29 cellular contexts compared by ENCODE assay signal in the genomic region with DNA sequence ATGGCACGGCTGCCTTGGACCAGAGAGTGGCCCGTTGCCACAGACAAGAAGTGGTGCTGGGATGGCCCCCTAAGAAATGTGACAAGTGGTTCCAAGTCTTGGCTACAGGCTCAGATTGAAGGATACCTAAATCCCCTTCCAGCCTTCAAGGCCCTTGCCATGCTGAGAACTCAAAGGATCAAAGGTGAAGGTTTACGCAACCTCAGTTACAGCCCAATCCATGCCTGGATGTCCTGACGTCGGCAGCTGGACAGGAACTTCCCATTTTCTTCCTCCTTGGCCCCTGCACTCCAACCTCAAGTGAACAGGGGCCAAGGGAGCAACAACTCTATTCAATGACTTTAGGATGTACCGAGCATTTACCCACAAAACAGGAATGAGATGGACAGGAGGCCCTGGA.
"Had no signal": no experiment of that assay in that cellular context is flagged by ENCODE, and none has a peak within 500 bp of the region (broad histone marks: within the 10 kb centered on the region; RNA-seq: fewer than 3 reads in every experiment).

No MANE protein-coding gene starts in this region.

- H3K27me3 Mint-ChIP-seq: activated CD4-positive, alpha-beta T cell treated with anti-CD3 and anti-CD28 coated beads, Interleukin-2, amount 10 ng/mL, durations not matched to agents 24 days and 14 days had no signal

- H3K36me3 Mint-ChIP-seq: activated CD4-positive, alpha-beta memory T cell treated with anti-CD3 and anti-CD28 coated beads for 36 hours; activated naive CD8-positive, alpha-beta T cell had no signal

- H3K4me3 Mint-ChIP-seq: activated CD4-positive, alpha-beta memory T cell treated with anti-CD3 and anti-CD28 coated beads for 36 hours; activated CD4-positive, alpha-beta T cell treated with anti-CD3 and anti-CD28 coated beads for 36 hours; activated CD4-positive, alpha-beta T cell treated with anti-CD3 and anti-CD28 coated beads, Interleukin-2, amount 10 ng/mL, durations not matched to agents 24 days and 14 days; activated CD8-positive, alpha-beta T cell treated with anti-CD3 and anti-CD28 coated beads, Interleukin-2, amount 10 ng/mL, durations not matched to agents 7 days and 5 days; activated naive CD8-positive, alpha-beta T cell; activated T-cell treated with anti-CD3 and anti-CD28 coated beads, Interleukin-2, amount 50 U/mL, for 4 hours; activated T-helper 17 cell treated with anti-CD3 and anti-CD28 coated beads, Interleukin-2, amount 50 U/mL, for 72 hours; central memory CD8-positive, alpha-beta T cell; dendritic cell treated with granulocyte-macrophage colony-stimulating factor and Interleukin-4, amounts not matched to agents 40 ng/mL and 50 ng/mL, for 4 days; endodermal cell; T-helper 17 cell; T-helper 2 cell treated with Interferon-gamma antibody and Interleukin-4, amounts not matched to agents 5 μg/mL and 100 μg/mL, for 36 hours had no signal

- H3K27me3 ChIP-seq: brain microvascular endothelial cell had no signal

- H3K36me3 ChIP-seq: brain microvascular endothelial cell had no signal

- H3K9me3 Mint-ChIP-seq: activated CD4-positive, alpha-beta memory T cell treated with anti-CD3 and anti-CD28 coated beads for 36 hours; activated CD4-positive, alpha-beta T cell treated with anti-CD3 and anti-CD28 coated beads, Interleukin-2, amount 10 ng/mL, durations not matched to agents 24 days and 14 days; activated T-cell treated with anti-CD3 and anti-CD28 coated beads, Interleukin-2, amount 50 U/mL, for 4 hours; activated T-helper 17 cell treated with anti-CD3 and anti-CD28 coated beads, Interleukin-2, amount 50 U/mL, for 72 hours; central memory CD8-positive, alpha-beta T cell; dendritic cell treated with granulocyte-macrophage colony-stimulating factor and Interleukin-4, amounts not matched to agents 40 ng/mL and 50 ng/mL, for 4 days; T-helper 2 cell treated with Interferon-gamma antibody and Interleukin-4, amounts not matched to agents 5 μg/mL and 100 μg/mL, for 36 hours had no signal

- H3K27ac Mint-ChIP-seq: activated CD4-positive, alpha-beta memory T cell treated with anti-CD3 and anti-CD28 coated beads for 36 hours; activated CD4-positive, alpha-beta T cell treated with anti-CD3 and anti-CD28 coated beads for 36 hours; activated CD4-positive, alpha-beta T cell treated with anti-CD3 and anti-CD28 coated beads, Interleukin-2, amount 10 ng/mL, durations not matched to agents 24 days and 14 days; activated CD8-positive, alpha-beta T cell treated with anti-CD3 and anti-CD28 coated beads, Interleukin-2, amount 10 ng/mL, durations not matched to agents 7 days and 5 days; activated naive CD8-positive, alpha-beta T cell; activated T-helper 17 cell treated with anti-CD3 and anti-CD28 coated beads, Interleukin-2, amount 50 U/mL, for 72 hours; dendritic cell treated with granulocyte-macrophage colony-stimulating factor and Interleukin-4, amounts not matched to agents 40 ng/mL and 50 ng/mL, for 4 days; endodermal cell; T-helper 17 cell; T-helper 2 cell treated with Interferon-gamma antibody and Interleukin-4, amounts not matched to agents 5 μg/mL and 100 μg/mL, for 36 hours had no signal

- H3K4me1 Mint-ChIP-seq: activated CD4-positive, alpha-beta T cell treated with anti-CD3 and anti-CD28 coated beads for 36 hours; activated CD4-positive, alpha-beta T cell treated with anti-CD3 and anti-CD28 coated beads, Interleukin-2, amount 10 ng/mL, durations not matched to agents 24 days and 14 days; activated T-helper 17 cell treated with anti-CD3 and anti-CD28 coated beads, Interleukin-2, amount 50 U/mL, for 72 hours; central memory CD8-positive, alpha-beta T cell; endodermal cell; T-helper 17 cell had no signal

- H3K27ac ChIP-seq: brain microvascular endothelial cell, coronary artery, dorsolateral prefrontal cortex had no signal

- ATAC-seq: activated CD4-positive, alpha-beta T cell treated with anti-CD3 and anti-CD28 coated beads for 36 hours; activated CD8-positive, alpha-beta T cell treated with anti-CD3 and anti-CD28 coated beads, Interleukin-2, amount 10 ng/mL, durations not matched to agents 7 days and 5 days; activated T-cell treated with anti-CD3 and anti-CD28 coated beads, Interleukin-2, amount 50 U/mL, for 4 hours; activated T-helper 17 cell treated with anti-CD3 and anti-CD28 coated beads, Interleukin-2, amount 50 U/mL, for 72 hours; esophagus mucosa; T-helper 17 cell had no signal

- H3K4me3 ChIP-seq: coronary artery, dorsolateral prefrontal cortex had no signal

- DNase-seq: activated CD4-positive, alpha-beta memory T cell treated with anti-CD3 and anti-CD28 coated beads for 36 hours; activated CD4-positive, alpha-beta T cell treated with anti-CD3 and anti-CD28 coated beads for 36 hours; activated CD4-positive, alpha-beta T cell treated with anti-CD3 and anti-CD28 coated beads, Interleukin-2, amount 10 ng/mL, durations not matched to agents 24 days and 14 days; activated CD4-positive, CD25-positive, alpha-beta regulatory T cell; activated CD4-positive, CD25-positive, alpha-beta regulatory T cell treated with anti-CD3 and anti-CD28 coated beads, Interleukin-2, amount 50 U/mL, for 72 hours; activated CD8-positive, alpha-beta memory T cell treated with anti-CD3 and anti-CD28 coated beads, Interleukin-2, amount 50 U/mL, for 48 hours; activated CD8-positive, alpha-beta T cell treated with anti-CD3 and anti-CD28 coated beads, Interleukin-2, amount 10 ng/mL, durations not matched to agents 7 days and 5 days; activated effector memory CD4-positive, alpha-beta T cell treated with Interleukin-2 at 50 U/mL for 16 hours; activated gamma-delta T cell treated with Interleukin-2 at 50 U/mL for 16 hours; activated naive CD4-positive, alpha-beta T cell treated with anti-CD3 and anti-CD28 coated beads, Interleukin-2, amount 50 U/mL, for 16 hours; activated naive CD4-positive, alpha-beta T cell treated with Interleukin-2 at 50 U/mL for 16 hours; activated T-cell treated with anti-CD3 and anti-CD28 coated beads, Interleukin-2, amount 50 U/mL, for 4 hours; amniotic stem cell; anterior cingulate cortex; brain microvascular endothelial cell; dorsolateral prefrontal cortex; effector memory CD4-positive, alpha-beta T cell; endodermal cell; foreskin fibroblast; T-helper 1 cell; T-helper 17 cell; T1000 had no signal
